6 cellular contexts compared by ENCODE assay signal in the genomic region with DNA sequence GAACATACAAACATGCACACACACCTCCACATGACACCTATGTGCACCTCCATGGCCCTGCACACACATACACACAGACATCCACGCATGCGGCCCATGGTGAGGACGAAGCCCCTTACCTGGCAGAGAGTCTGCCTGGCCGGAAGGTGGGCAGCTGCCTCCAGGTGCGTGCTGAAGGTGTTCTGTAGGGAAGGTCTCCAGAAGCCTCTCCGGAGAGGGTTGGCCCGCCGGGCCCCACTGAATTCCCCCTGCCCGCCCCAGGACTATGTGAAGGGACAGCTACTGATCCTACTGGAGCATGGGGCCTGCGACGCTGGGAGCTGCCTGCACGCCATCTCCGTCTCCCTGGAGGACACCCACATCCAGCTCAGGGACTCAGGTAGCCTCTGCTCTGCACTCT. TPM values are rescaled to one million over a fixed set of nuclear protein-coding genes. Genes with fewer than 3 reads are reported as not detected.
"Had no signal": no experiment of that assay in that cellular context is flagged by ENCODE, and none has a peak within 500 bp of the region (broad histone marks: within the 10 kb centered on the region; RNA-seq: fewer than 3 reads in every experiment).

No MANE protein-coding gene starts in this region.

- H3K4me3 ChIP-seq: GM23338, K562 had no signal

- ATAC-seq: K562 had no signal

- H3K4me2 ChIP-seq: GM23338 had no signal

- DNase-seq: H9, HCEC 1CT, IMR-90 had no signal

- FAIRE-seq: HTR-8/SVneo had no signal

- H2AFZ ChIP-seq: GM23338 had no signal

RNA-seq across cellular contexts. Expression of a gene that starts 8.5 kb away (rescaled TPM):
- total RNA-seq: IMR-90 had no signal
